1 cellular context compared by ENCODE assay signal in the genomic region with DNA sequence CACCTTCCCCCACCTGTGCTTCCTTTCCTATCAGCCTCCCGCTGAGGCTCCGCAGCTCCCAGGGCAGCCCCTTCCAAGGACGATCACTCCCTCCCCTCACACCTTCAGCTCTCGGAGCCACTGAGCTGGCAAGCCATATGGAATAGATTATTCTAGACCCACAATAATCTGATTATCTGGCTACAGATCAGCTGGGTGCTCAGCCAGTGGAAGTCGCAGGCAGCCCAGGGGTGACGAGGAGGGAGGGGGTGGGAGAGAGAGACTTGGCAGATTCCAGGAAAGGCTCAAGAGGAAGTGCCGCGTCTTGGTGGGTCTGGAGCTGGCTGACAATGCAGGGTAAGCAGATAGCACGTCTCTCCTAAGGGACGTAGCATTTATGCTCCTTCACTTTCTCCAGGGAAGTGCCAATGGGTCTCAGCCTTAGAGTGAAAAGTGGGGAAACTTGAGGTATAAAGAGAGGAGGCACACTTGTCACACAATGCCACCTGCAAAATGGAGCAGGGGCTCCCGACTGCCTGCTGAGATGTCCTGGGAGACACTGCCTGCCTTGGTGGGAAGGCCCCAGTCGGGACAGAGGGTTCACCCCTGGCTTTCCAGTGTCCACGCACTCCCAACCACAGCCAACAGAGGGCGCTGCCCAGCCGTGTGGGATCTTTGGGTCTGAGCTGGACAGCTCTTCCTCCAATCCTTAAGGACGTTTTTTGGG.
A peak's percentile ranks its signal among the peaks of the same experiment; 100 is the strongest.
TF ChIP-seq lines count a peak whose summit lies in the region.

No MANE protein-coding gene starts in this region.

TF ChIP-seq in K562, 482 proteins besides CTCF, POLR2A, EP300 and RAD21 (continued from another document and continues in another):
- no peak for TF ChIP-seq ZBTB8A (IDR thresholded peaks at IDR 0.05; ENCODE audit: partially characterized antibody)
- TF ChIP-seq CREM (IDR thresholded peaks at IDR 0.05; ENCODE audit: low read depth): peak; percentile 30; the same call in 1 of the 2 replicates
- TF ChIP-seq DDX20 (tag; IDR thresholded peaks at IDR 0.05; ENCODE audit: low read depth): no peak
- TF ChIP-seq, protein P1, sequence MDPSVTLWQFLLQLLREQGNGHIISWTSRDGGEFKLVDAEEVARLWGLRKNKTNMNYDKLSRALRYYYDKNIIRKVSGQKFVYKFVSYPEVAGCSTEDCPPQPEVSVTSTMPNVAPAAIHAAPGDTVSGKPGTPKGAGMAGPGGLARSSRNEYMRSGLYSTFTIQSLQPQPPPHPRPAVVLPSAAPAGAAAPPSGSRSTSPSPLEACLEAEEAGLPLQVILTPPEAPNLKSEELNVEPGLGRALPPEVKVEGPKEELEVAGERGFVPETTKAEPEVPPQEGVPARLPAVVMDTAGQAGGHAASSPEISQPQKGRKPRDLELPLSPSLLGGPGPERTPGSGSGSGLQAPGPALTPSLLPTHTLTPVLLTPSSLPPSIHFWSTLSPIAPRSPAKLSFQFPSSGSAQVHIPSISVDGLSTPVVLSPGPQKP (CRISPR knock-in tag; IDR thresholded peaks at IDR 0.05): no peak
- TF ChIP-seq, protein P2, sequence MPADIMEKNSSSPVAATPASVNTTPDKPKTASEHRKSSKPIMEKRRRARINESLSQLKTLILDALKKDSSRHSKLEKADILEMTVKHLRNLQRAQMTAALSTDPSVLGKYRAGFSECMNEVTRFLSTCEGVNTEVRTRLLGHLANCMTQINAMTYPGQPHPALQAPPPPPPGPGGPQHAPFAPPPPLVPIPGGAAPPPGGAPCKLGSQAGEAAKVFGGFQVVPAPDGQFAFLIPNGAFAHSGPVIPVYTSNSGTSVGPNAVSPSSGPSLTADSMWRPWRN (IDR thresholded peaks at IDR 0.05; ENCODE audit: low read depth): no peak
- TF ChIP-seq, protein P3, sequence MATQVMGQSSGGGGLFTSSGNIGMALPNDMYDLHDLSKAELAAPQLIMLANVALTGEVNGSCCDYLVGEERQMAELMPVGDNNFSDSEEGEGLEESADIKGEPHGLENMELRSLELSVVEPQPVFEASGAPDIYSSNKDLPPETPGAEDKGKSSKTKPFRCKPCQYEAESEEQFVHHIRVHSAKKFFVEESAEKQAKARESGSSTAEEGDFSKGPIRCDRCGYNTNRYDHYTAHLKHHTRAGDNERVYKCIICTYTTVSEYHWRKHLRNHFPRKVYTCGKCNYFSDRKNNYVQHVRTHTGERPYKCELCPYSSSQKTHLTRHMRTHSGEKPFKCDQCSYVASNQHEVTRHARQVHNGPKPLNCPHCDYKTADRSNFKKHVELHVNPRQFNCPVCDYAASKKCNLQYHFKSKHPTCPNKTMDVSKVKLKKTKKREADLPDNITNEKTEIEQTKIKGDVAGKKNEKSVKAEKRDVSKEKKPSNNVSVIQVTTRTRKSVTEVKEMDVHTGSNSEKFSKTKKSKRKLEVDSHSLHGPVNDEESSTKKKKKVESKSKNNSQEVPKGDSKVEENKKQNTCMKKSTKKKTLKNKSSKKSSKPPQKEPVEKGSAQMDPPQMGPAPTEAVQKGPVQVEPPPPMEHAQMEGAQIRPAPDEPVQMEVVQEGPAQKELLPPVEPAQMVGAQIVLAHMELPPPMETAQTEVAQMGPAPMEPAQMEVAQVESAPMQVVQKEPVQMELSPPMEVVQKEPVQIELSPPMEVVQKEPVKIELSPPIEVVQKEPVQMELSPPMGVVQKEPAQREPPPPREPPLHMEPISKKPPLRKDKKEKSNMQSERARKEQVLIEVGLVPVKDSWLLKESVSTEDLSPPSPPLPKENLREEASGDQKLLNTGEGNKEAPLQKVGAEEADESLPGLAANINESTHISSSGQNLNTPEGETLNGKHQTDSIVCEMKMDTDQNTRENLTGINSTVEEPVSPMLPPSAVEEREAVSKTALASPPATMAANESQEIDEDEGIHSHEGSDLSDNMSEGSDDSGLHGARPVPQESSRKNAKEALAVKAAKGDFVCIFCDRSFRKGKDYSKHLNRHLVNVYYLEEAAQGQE (CRISPR knock-in tag; IDR thresholded peaks at IDR 0.05; ENCODE audit: low read depth): peak; percentile 82; the same call in 1 of the 2 replicates
- TF ChIP-seq, protein P4, sequence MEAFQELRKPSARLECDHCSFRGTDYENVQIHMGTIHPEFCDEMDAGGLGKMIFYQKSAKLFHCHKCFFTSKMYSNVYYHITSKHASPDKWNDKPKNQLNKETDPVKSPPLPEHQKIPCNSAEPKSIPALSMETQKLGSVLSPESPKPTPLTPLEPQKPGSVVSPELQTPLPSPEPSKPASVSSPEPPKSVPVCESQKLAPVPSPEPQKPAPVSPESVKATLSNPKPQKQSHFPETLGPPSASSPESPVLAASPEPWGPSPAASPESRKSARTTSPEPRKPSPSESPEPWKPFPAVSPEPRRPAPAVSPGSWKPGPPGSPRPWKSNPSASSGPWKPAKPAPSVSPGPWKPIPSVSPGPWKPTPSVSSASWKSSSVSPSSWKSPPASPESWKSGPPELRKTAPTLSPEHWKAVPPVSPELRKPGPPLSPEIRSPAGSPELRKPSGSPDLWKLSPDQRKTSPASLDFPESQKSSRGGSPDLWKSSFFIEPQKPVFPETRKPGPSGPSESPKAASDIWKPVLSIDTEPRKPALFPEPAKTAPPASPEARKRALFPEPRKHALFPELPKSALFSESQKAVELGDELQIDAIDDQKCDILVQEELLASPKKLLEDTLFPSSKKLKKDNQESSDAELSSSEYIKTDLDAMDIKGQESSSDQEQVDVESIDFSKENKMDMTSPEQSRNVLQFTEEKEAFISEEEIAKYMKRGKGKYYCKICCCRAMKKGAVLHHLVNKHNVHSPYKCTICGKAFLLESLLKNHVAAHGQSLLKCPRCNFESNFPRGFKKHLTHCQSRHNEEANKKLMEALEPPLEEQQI (IDR thresholded peaks at IDR 0.05): no peak
- no peak for TF ChIP-seq ZNF146 (CRISPR knock-in tag; IDR thresholded peaks at IDR 0.05; ENCODE audit: unreplicated experiment)
- peak; percentile 18; the same call in 1 of the 2 replicates for TF ChIP-seq MAFG (tag; conservative IDR thresholded peaks at IDR 0.05)
- no peak for TF ChIP-seq KAT2B (IDR thresholded peaks at IDR 0.05; ENCODE audit: low read depth, low read length)
- TF ChIP-seq, protein P5, sequence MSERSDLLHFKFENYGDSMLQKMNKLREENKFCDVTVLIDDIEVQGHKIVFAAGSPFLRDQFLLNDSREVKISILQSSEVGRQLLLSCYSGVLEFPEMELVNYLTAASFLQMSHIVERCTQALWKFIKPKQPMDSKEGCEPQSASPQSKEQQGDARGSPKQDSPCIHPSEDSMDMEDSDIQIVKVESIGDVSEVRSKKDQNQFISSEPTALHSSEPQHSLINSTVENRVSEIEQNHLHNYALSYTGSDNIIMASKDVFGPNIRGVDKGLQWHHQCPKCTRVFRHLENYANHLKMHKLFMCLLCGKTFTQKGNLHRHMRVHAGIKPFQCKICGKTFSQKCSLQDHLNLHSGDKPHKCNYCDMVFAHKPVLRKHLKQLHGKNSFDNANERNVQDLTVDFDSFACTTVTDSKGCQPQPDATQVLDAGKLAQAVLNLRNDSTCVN (CRISPR knock-in tag; IDR thresholded peaks at IDR 0.05): no peak
- TF ChIP-seq TAF7 (tag; IDR thresholded peaks at IDR 0.05): no peak
- no peak for TF ChIP-seq BRF1 (IDR thresholded peaks at IDR 0.05; ENCODE audit: borderline replicate concordance, extremely low read depth, insufficient read length)
- no peak for TF ChIP-seq ATF1 (CRISPR knock-in tag; IDR thresholded peaks at IDR 0.05)
- TF ChIP-seq ATF1 (tag; IDR thresholded peaks at IDR 0.05): peak; percentile 55; the same call in 1 of the 2 replicates
- no peak for TF ChIP-seq CBX5 (IDR thresholded peaks at IDR 0.05; ENCODE audit: borderline replicate concordance, low read depth)
- peak; percentile 33 for TF ChIP-seq BRD9 (IDR thresholded peaks at IDR 0.05; ENCODE audit: low read depth, partially characterized antibody)
- TF ChIP-seq, protein P6, sequence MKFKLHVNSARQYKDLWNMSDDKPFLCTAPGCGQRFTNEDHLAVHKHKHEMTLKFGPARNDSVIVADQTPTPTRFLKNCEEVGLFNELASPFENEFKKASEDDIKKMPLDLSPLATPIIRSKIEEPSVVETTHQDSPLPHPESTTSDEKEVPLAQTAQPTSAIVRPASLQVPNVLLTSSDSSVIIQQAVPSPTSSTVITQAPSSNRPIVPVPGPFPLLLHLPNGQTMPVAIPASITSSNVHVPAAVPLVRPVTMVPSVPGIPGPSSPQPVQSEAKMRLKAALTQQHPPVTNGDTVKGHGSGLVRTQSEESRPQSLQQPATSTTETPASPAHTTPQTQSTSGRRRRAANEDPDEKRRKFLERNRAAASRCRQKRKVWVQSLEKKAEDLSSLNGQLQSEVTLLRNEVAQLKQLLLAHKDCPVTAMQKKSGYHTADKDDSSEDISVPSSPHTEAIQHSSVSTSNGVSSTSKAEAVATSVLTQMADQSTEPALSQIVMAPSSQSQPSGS (CRISPR knock-in tag; IDR thresholded peaks at IDR 0.05): no peak
- TF ChIP-seq ZNF282 (CRISPR knock-in tag; IDR thresholded peaks at IDR 0.05): no peak
- TF ChIP-seq EGR1 (conservative IDR thresholded peaks at IDR 0.05): no peak
- TF ChIP-seq MCM5 (IDR thresholded peaks at IDR 0.05; ENCODE audit: low read depth): no peak
- TF ChIP-seq ZNF707 (CRISPR knock-in tag; conservative IDR thresholded peaks at IDR 0.05): no peak
- TF ChIP-seq, protein P7, sequence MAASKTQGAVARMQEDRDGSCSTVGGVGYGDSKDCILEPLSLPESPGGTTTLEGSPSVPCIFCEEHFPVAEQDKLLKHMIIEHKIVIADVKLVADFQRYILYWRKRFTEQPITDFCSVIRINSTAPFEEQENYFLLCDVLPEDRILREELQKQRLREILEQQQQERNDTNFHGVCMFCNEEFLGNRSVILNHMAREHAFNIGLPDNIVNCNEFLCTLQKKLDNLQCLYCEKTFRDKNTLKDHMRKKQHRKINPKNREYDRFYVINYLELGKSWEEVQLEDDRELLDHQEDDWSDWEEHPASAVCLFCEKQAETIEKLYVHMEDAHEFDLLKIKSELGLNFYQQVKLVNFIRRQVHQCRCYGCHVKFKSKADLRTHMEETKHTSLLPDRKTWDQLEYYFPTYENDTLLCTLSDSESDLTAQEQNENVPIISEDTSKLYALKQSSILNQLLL (CRISPR knock-in tag; IDR thresholded peaks at IDR 0.05; ENCODE audit: borderline replicate concordance): no peak
- TF ChIP-seq, protein P8, sequence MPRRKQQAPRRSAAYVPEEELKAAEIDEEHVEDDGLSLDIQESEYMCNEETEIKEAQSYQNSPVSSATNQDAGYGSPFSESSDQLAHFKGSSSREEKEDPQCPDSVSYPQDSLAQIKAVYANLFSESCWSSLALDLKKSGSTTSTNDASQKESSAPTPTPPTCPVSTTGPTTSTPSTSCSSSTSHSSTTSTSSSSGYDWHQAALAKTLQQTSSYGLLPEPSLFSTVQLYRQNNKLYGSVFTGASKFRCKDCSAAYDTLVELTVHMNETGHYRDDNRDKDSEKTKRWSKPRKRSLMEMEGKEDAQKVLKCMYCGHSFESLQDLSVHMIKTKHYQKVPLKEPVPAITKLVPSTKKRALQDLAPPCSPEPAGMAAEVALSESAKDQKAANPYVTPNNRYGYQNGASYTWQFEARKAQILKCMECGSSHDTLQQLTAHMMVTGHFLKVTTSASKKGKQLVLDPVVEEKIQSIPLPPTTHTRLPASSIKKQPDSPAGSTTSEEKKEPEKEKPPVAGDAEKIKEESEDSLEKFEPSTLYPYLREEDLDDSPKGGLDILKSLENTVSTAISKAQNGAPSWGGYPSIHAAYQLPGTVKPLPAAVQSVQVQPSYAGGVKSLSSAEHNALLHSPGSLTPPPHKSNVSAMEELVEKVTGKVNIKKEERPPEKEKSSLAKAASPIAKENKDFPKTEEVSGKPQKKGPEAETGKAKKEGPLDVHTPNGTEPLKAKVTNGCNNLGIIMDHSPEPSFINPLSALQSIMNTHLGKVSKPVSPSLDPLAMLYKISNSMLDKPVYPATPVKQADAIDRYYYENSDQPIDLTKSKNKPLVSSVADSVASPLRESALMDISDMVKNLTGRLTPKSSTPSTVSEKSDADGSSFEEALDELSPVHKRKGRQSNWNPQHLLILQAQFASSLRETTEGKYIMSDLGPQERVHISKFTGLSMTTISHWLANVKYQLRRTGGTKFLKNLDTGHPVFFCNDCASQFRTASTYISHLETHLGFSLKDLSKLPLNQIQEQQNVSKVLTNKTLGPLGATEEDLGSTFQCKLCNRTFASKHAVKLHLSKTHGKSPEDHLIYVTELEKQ (CRISPR knock-in tag; IDR thresholded peaks at IDR 0.05): no peak
- no peak for TF ChIP-seq ZNF586 (CRISPR knock-in tag; conservative IDR thresholded peaks at IDR 0.05)
- no peak for TF ChIP-seq PTTG1 (tag; IDR thresholded peaks at IDR 0.05; ENCODE audit: low read depth)
- TF ChIP-seq RB1 (IDR thresholded peaks at IDR 0.05; ENCODE audit: low read depth): peak; percentile 70
- TF ChIP-seq, protein P9, sequence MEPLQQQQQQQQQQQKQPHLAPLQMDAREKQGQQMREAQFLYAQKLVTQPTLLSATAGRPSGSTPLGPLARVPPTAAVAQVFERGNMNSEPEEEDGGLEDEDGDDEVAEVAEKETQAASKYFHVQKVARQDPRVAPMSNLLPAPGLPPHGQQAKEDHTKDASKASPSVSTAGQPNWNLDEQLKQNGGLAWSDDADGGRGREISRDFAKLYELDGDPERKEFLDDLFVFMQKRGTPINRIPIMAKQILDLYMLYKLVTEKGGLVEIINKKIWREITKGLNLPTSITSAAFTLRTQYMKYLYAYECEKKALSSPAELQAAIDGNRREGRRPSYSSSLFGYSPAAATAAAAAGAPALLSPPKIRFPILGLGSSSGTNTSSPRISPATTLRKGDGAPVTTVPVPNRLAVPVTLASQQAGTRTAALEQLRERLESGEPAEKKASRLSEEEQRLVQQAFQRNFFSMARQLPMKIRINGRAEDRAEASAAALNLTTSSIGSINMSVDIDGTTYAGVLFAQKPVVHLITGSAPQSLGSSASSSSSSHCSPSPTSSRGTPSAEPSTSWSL (CRISPR knock-in tag; IDR thresholded peaks at IDR 0.05; ENCODE audit: borderline replicate concordance): no peak
- TF ChIP-seq, protein P10, sequence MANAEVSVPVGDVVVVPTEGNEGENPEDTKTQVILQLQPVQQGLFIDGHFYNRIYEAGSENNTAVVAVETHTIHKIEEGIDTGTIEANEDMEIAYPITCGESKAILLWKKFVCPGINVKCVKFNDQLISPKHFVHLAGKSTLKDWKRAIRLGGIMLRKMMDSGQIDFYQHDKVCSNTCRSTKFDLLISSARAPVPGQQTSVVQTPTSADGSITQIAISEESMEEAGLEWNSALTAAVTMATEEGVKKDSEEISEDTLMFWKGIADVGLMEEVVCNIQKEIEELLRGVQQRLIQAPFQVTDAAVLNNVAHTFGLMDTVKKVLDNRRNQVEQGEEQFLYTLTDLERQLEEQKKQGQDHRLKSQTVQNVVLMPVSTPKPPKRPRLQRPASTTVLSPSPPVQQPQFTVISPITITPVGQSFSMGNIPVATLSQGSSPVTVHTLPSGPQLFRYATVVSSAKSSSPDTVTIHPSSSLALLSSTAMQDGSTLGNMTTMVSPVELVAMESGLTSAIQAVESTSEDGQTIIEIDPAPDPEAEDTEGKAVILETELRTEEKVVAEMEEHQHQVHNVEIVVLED (CRISPR knock-in tag; IDR thresholded peaks at IDR 0.05): no peak
- TF ChIP-seq, protein P11, sequence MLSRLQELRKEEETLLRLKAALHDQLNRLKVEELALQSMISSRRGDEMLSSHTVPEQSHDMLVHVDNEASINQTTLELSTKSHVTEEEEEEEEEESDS (CRISPR knock-in tag; IDR thresholded peaks at IDR 0.05): no peak
- peak; percentile 59; the same call in 1 of the 2 replicates for TF ChIP-seq ZFX (CRISPR knock-in tag; IDR thresholded peaks at IDR 0.05)
- no peak for TF ChIP-seq ASH1L (IDR thresholded peaks at IDR 0.05; ENCODE audit: borderline replicate concordance, low read depth, partially characterized antibody)
- TF ChIP-seq ETV5 (CRISPR knock-in tag; IDR thresholded peaks at IDR 0.05; ENCODE audit: low read depth): no peak
- no peak for TF ChIP-seq ADNP (tag; IDR thresholded peaks at IDR 0.05)
- TF ChIP-seq CHD4 (IDR thresholded peaks at IDR 0.05; ENCODE audit: insufficient read depth, insufficient replicate concordance, low read depth, low read length, poor library complexity, severe bottlenecking): no peak
- no peak for TF ChIP-seq ZNF347 (CRISPR knock-in tag; IDR thresholded peaks at IDR 0.05; ENCODE audit: low read depth)
- no peak for TF ChIP-seq ZNF696 (CRISPR knock-in tag; conservative IDR thresholded peaks at IDR 0.05)
